ENCODE assay signal across 16 cellular contexts in genomic region chr2:12500899-12501298, GRCh38.
A peak's percentile ranks its signal among the peaks of the same experiment; 100 is the strongest.
DNase-seq lines count a peak whose midpoint lies in the region; ATAC-seq and TF ChIP-seq lines count a peak whose summit lies in the region.
"Had no signal": no experiment of that assay in that cellular context is flagged by ENCODE, and none has a peak within 500 bp of the region (broad histone marks: within the 10 kb centered on the region; RNA-seq: fewer than 3 reads in every experiment).

No MANE protein-coding gene starts in this region.

- H3K4me1 ChIP-seq in Loucy (ENCODE audit: insufficient read depth, low read length, poor library complexity, severe bottlenecking), result peaks cover 82% of the 10 kb centered on the region
- H3K4me1 ChIP-seq in effector memory CD4-positive, alpha-beta T cell (ENCODE audit: control insufficient read depth, insufficient read depth, low read length, poor library complexity, severe bottlenecking), result peaks cover 90% of the 10 kb centered on the region
- H3K4me1 ChIP-seq: adrenal gland, neural progenitor cell had no signal

- intact Hi-C loops in activated naive CD4-positive, alpha-beta T cell treated with anti-CD3 and anti-CD28 coated beads for 36 hours (cut with micrococcal nuclease), result loop anchor here (1.0 to 5.0 kb wide), 7 partner anchors 8 to 749 kb away; no protein-coding TSS in a partner anchor

- peak overlapping the region; percentile 51 for H3K4me3 ChIP-seq in Loucy (ENCODE audit: low read length, poor library complexity, severe bottlenecking)
- no peak overlapping the region for H3K4me3 ChIP-seq in effector memory CD4-positive, alpha-beta T cell (ENCODE audit: insufficient read depth, low read depth, low read length, poor library complexity, severe bottlenecking)
- H3K4me3 ChIP-seq: adrenal gland, neural progenitor cell, transverse colon had no signal

- peak overlapping the region; percentile 38 for H3K27ac ChIP-seq in effector memory CD4-positive, alpha-beta T cell (ENCODE audit: insufficient read depth, low read length, poor library complexity, severe bottlenecking)
- H3K27ac ChIP-seq: adrenal gland, neural progenitor cell, transverse colon had no signal

- peak overlapping the region; percentile 98 for H3K27ac Mint-ChIP-seq in activated naive CD4-positive, alpha-beta T cell treated with anti-CD3 and anti-CD28 coated beads, Interleukin-2, amount 10 ng/mL, durations not matched to agents 7 days and 5 days
- no peak overlapping the region for H3K27ac Mint-ChIP-seq in activated naive CD4-positive, alpha-beta T cell treated with anti-CD3 and anti-CD28 coated beads for 36 hours
- peak overlapping the region; percentile 68 for H3K27ac Mint-ChIP-seq in stimulated activated memory B cell treated with anti-CD40 and anti-IgM and Interleukin-4, amounts not matched to agents 10 μg/mL and 1 μg/mL and 100 μg/mL, for 72 hours
- H3K27ac Mint-ChIP-seq: neural progenitor cell had no signal

- no peaks in the 10 kb centered on the region for H3K27me3 ChIP-seq in Loucy (ENCODE audit: insufficient read depth, low read length, poor library complexity, severe bottlenecking)
- no peaks in the 10 kb centered on the region for H3K27me3 ChIP-seq in effector memory CD4-positive, alpha-beta T cell (replicated peaks; ENCODE audit: control insufficient read depth, insufficient read depth, low read length, poor library complexity, severe bottlenecking)
- H3K27me3 ChIP-seq: adrenal gland, neural progenitor cell, transverse colon had no signal

- peak overlapping the region; percentile 45 for H3K4me3 Mint-ChIP-seq in activated naive CD4-positive, alpha-beta T cell treated with anti-CD3 and anti-CD28 coated beads, Interleukin-2, amount 10 ng/mL, durations not matched to agents 7 days and 5 days
- no peak overlapping the region for H3K4me3 Mint-ChIP-seq in activated naive CD4-positive, alpha-beta T cell treated with anti-CD3 and anti-CD28 coated beads for 36 hours
- no peak overlapping the region for H3K4me3 Mint-ChIP-seq in stimulated activated memory B cell treated with anti-CD40 and anti-IgM and Interleukin-4, amounts not matched to agents 10 μg/mL and 1 μg/mL and 100 μg/mL, for 72 hours
- H3K4me3 Mint-ChIP-seq: neural progenitor cell had no signal

- H3K79me2 ChIP-seq in Loucy (ENCODE audit: insufficient read depth, low read length), result no peaks in the 10 kb centered on the region

- TF ChIP-seq CTCF in Loucy (conservative IDR thresholded peaks at IDR 0.05; ENCODE audit: low read length), result no peak

- H3K4me2 ChIP-seq in Loucy (ENCODE audit: low read depth, low read length, poor library complexity, severe bottlenecking), result peak overlapping the region; percentile 69
- H3K4me2 ChIP-seq: neural progenitor cell had no signal

- DNase-seq in activated naive CD4-positive, alpha-beta T cell treated with anti-CD3 and anti-CD28 coated beads, Interleukin-2, amount 10 ng/mL, durations not matched to agents 7 days and 5 days, result no peak
- DNase-seq in activated naive CD4-positive, alpha-beta T cell treated with anti-CD3 and anti-CD28 coated beads for 36 hours, result no peak
- DNase-seq in effector memory CD4-positive, alpha-beta T cell, result no peak
- DNase-seq in NCI-H1930 (lab: John Stamatoyannopoulos, UW) (no peak), NCI-H446 (lab: John Stamatoyannopoulos, UW) (no peak)
- DNase-seq: ACHN, cerebellar nuclear complex, NCI-H187 treated with DMSO at 0.1 percent for 48 hours, NCI-H510A treated with DMSO at 0.1 percent for 48 hours, OCI-M1 had no signal

- peaks cover 97% of the 10 kb centered on the region for H3K4me1 Mint-ChIP-seq in activated naive CD4-positive, alpha-beta T cell treated with anti-CD3 and anti-CD28 coated beads, Interleukin-2, amount 10 ng/mL, durations not matched to agents 7 days and 5 days
- peaks cover 93% of the 10 kb centered on the region for H3K4me1 Mint-ChIP-seq in activated naive CD4-positive, alpha-beta T cell treated with anti-CD3 and anti-CD28 coated beads for 36 hours (ENCODE audit: low read depth)
- peaks cover 79% of the 10 kb centered on the region for H3K4me1 Mint-ChIP-seq in stimulated activated memory B cell treated with anti-CD40 and anti-IgM and Interleukin-4, amounts not matched to agents 10 μg/mL and 1 μg/mL and 100 μg/mL, for 72 hours
- H3K4me1 Mint-ChIP-seq: neural progenitor cell had no signal

- ATAC-seq in stimulated activated memory B cell treated with anti-CD40 and anti-IgM and Interleukin-4, amounts not matched to agents 10 μg/mL and 1 μg/mL and 100 μg/mL, for 72 hours, result no peak
- no peak for ATAC-seq in GM21786 (IDR thresholded peaks at IDR 0.05; ENCODE audit: unreplicated experiment)

- H3K9ac ChIP-seq in Loucy (ENCODE audit: low read depth, low read length, poor library complexity, severe bottlenecking), result peak overlapping the region; percentile 66
- H3K9ac ChIP-seq: neural progenitor cell had no signal

- H3K9me3 Mint-ChIP-seq in activated naive CD4-positive, alpha-beta T cell treated with anti-CD3 and anti-CD28 coated beads, Interleukin-2, amount 10 ng/mL, durations not matched to agents 7 days and 5 days, result peaks cover 17% of the 10 kb centered on the region
- H3K9me3 Mint-ChIP-seq in activated naive CD4-positive, alpha-beta T cell treated with anti-CD3 and anti-CD28 coated beads for 36 hours, result no peaks in the 10 kb centered on the region
- H3K9me3 Mint-ChIP-seq in stimulated activated memory B cell treated with anti-CD40 and anti-IgM and Interleukin-4, amounts not matched to agents 10 μg/mL and 1 μg/mL and 100 μg/mL, for 72 hours, result peaks cover 3% of the 10 kb centered on the region
- H3K9me3 Mint-ChIP-seq: neural progenitor cell had no signal

- peaks cover 63% of the 10 kb centered on the region for H3K36me3 Mint-ChIP-seq in activated naive CD4-positive, alpha-beta T cell treated with anti-CD3 and anti-CD28 coated beads, Interleukin-2, amount 10 ng/mL, durations not matched to agents 7 days and 5 days
- no peaks in the 10 kb centered on the region for H3K36me3 Mint-ChIP-seq in activated naive CD4-positive, alpha-beta T cell treated with anti-CD3 and anti-CD28 coated beads for 36 hours (ENCODE audit: low read depth)
- no peaks in the 10 kb centered on the region for H3K36me3 Mint-ChIP-seq in stimulated activated memory B cell treated with anti-CD40 and anti-IgM and Interleukin-4, amounts not matched to agents 10 μg/mL and 1 μg/mL and 100 μg/mL, for 72 hours
- H3K36me3 Mint-ChIP-seq: neural progenitor cell had no signal

- no peaks in the 10 kb centered on the region for H3K9me3 ChIP-seq in Loucy (ENCODE audit: insufficient read depth, low read depth, low read length)
- H3K9me3 ChIP-seq in effector memory CD4-positive, alpha-beta T cell (ENCODE audit: control insufficient read depth, low read length), result no peaks in the 10 kb centered on the region
- H3K9me3 ChIP-seq: adrenal gland, transverse colon had no signal

- H3F3A ChIP-seq in Loucy (ENCODE audit: low read depth), result no peaks in the 10 kb centered on the region

- no peaks in the 10 kb centered on the region for H4K20me1 ChIP-seq in Loucy (ENCODE audit: insufficient read depth, low read length, poor library complexity, severe bottlenecking)

- H3K36me3 ChIP-seq in Loucy (ENCODE audit: insufficient read depth, low read length), result no peaks in the 10 kb centered on the region
- H3K36me3 ChIP-seq in effector memory CD4-positive, alpha-beta T cell (ENCODE audit: control insufficient read depth, insufficient read depth, low read length), result no peaks in the 10 kb centered on the region
- H3K36me3 ChIP-seq: adrenal gland, neural progenitor cell, transverse colon had no signal

- H3K9me2 ChIP-seq in Loucy (replicated peaks; ENCODE audit: low read depth, low read length), result no peaks in the 10 kb centered on the region

- CTCF ChIA-PET in activated naive CD4-positive, alpha-beta T cell treated with anti-CD3 and anti-CD28 coated beads, Interleukin-2, amount 10 ng/mL, durations not matched to agents 7 days and 5 days (lab: Charles Lee), result interaction anchor here (1.3 to 1.8 kb wide), 4 partner anchors 13 to 215 kb away, joined by 3 to 9 read pairs (median 4); no protein-coding TSS in a partner anchor
- CTCF ChIA-PET in activated naive CD4-positive, alpha-beta T cell treated with anti-CD3 and anti-CD28 coated beads for 36 hours (lab: Charles Lee), result interaction anchor here (0.6 to 0.9 kb wide), 2 partner anchors 64 to 733 kb away, joined by 3 to 6 read pairs; no protein-coding TSS in a partner anchor

- no peaks in the 10 kb centered on the region for H3K27me3 Mint-ChIP-seq in activated naive CD4-positive, alpha-beta T cell treated with anti-CD3 and anti-CD28 coated beads, Interleukin-2, amount 10 ng/mL, durations not matched to agents 7 days and 5 days
- no peaks in the 10 kb centered on the region for H3K27me3 Mint-ChIP-seq in activated naive CD4-positive, alpha-beta T cell treated with anti-CD3 and anti-CD28 coated beads for 36 hours (ENCODE audit: low read depth)
- no peaks in the 10 kb centered on the region for H3K27me3 Mint-ChIP-seq in stimulated activated memory B cell treated with anti-CD40 and anti-IgM and Interleukin-4, amounts not matched to agents 10 μg/mL and 1 μg/mL and 100 μg/mL, for 72 hours

- no peak overlapping the region for H2AFZ ChIP-seq in Loucy (ENCODE audit: low read length)
- H2AFZ ChIP-seq: neural progenitor cell had no signal
